ENCODE assay signal across 8 cellular contexts in genomic region chr14:104752338-104752734, GRCh38. TPM values are rescaled to one million over a fixed set of nuclear protein-coding genes. Genes with fewer than 3 reads are reported as not detected.
DNase-seq lines count a peak whose midpoint lies in the region; ATAC-seq, FAIRE-seq and TF ChIP-seq lines count a peak whose summit lies in the region.

No MANE protein-coding gene starts in this region.

- peaks cover 60 to 73% (median 65%) of the 10 kb centered on the region in 3 donors for H3K4me1 ChIP-seq in skeletal muscle tissue (ENCODE audit: control insufficient read depth in 3 of 3, insufficient read depth in 3 of 3, low read length in 3 of 3)

- H3K27ac ChIP-seq in skeletal muscle tissue (ENCODE audit: low read depth, low read length), result peak overlapping the region; percentile 97

- TF ChIP-seq POLR2A in H54 (IDR thresholded peaks at IDR 0.05; ENCODE audit: low read depth, low read length), result no peak

- peak; percentile 95 for DNase-seq in H54 (ENCODE audit: insufficient read length, low spot score)
- peak; percentile 100 for DNase-seq in SIG-M5 treated with dmso at 0.1 percent for 504 hours (lab: John Stamatoyannopoulos, UW; ENCODE audit: unreplicated experiment)
- DNase-seq in fibroblast of mammary gland (ENCODE audit: low read depth), result no peak
- DNase-seq in islet precursor cell, result no peak
- no peak for DNase-seq in NCI-H1436 (lab: John Stamatoyannopoulos, UW)

- H3K9ac ChIP-seq in skeletal muscle tissue (ENCODE audit: low read depth in 1 of 3, low read length in 3 of 3), result peak overlapping the region; percentile 61 to 81 (median 78)

- no peak for FAIRE-seq in H54 (lab: Jason Lieb, UNC)

- no peaks in the 10 kb centered on the region for H3K27me3 ChIP-seq in skeletal muscle tissue (ENCODE audit: control insufficient read depth in 3 of 3, insufficient read depth in 3 of 3, low read length in 3 of 3)

- no peaks in the 10 kb centered on the region for H3K9me3 ChIP-seq in skeletal muscle tissue (ENCODE audit: control insufficient read depth in 3 of 3, low read length in 3 of 3)

- no peak for ATAC-seq in GM21529 (IDR thresholded peaks at IDR 0.05; ENCODE audit: unreplicated experiment)

- peaks cover 25 to 27% (median 25%) of the 10 kb centered on the region in 3 donors for H3K36me3 ChIP-seq in skeletal muscle tissue (ENCODE audit: control insufficient read depth in 3 of 3, insufficient read depth in 3 of 3, low read length in 3 of 3)

- H3K4me3 ChIP-seq in GM08714 (ENCODE audit: low read length) (peak overlapping the region; percentile 70; the same call in 1 of the 2 replicates), fibroblast of mammary gland (ENCODE audit: control insufficient read depth, low read depth, low read length) (peak overlapping the region; percentile 55), skeletal muscle tissue (ENCODE audit: low read length in 3 of 3) (peak overlapping the region; percentile 78 to 90 (median 79))

- no peak for TF ChIP-seq CTCF in fibroblast of mammary gland (conservative IDR thresholded peaks at IDR 0.05; ENCODE audit: control insufficient read depth, insufficient read depth, low read depth, low read length)

RNA-seq across cellular contexts. Expression of gene SIVA1, which starts 0.6 kb away (rescaled TPM):
- 51.7 TPM for total RNA-seq in skeletal muscle tissue

RNA-seq across cellular contexts. Expression of gene ADSS1, which starts 28.3 kb away (rescaled TPM):
- 89.8 TPM for total RNA-seq in skeletal muscle tissue

RNA-seq across cellular contexts. Expression of gene AKT1, which starts 43.2 kb away (rescaled TPM):
- 151 TPM for total RNA-seq in skeletal muscle tissue

RNA-seq across cellular contexts. Expression of gene ZBTB42, which starts 48.6 kb away (rescaled TPM):
- total RNA-seq in skeletal muscle tissue, result 3.7 TPM

Comparison
In these comparisons a context has a peak if more than half of its experiments do, and no peak if none do; other contexts are left out.
1. DNase-seq: peak in H54 (single experiment) and SIG-M5 treated with dmso at 0.1 percent for 504 hours (single experiment); none in fibroblast of mammary gland (single experiment), islet precursor cell (single experiment) and NCI-H1436 (single experiment).
2. Peak in every context shown above with its lines, with median percentiles within 50 percentile points of each other: H3K4me3 ChIP-seq.